ENCODE assay signal across 17 cellular contexts in genomic region chr9:98357921-98358535, GRCh38.
DNase-seq lines count a peak whose midpoint lies in the region; ATAC-seq and TF ChIP-seq lines count a peak whose summit lies in the region.
"Had no signal": no experiment of that assay in that cellular context is flagged by ENCODE, and none has a peak within 500 bp of the region (broad histone marks: within the 10 kb centered on the region; RNA-seq: fewer than 3 reads in every experiment).

No MANE protein-coding gene starts in this region.

- H3K27me3 Mint-ChIP-seq in neural progenitor cell (ENCODE audit: insufficient read depth, low read depth), result peaks cover 9% of the 10 kb centered on the region
- peaks cover 10% of the 10 kb centered on the region for H3K27me3 Mint-ChIP-seq in stimulated activated memory B cell treated with anti-CD40 and anti-IgM and Interleukin-4, amounts not matched to agents 10 μg/mL and 1 μg/mL and 100 μg/mL, for 72 hours

- TF ChIP-seq CTCF in AG10803 (conservative IDR thresholded peaks at IDR 0.05; ENCODE audit: low read length), result no peak
- no peak for TF ChIP-seq CTCF in LNCaP clone FGC (IDR thresholded peaks at IDR 0.05; ENCODE audit: control insufficient read depth, extremely low read depth, insufficient read depth)
- no peak for TF ChIP-seq CTCF in epithelial cell of proximal tubule (conservative IDR thresholded peaks at IDR 0.05; ENCODE audit: low read depth, low read length)
- no peak for TF ChIP-seq CTCF in neural progenitor cell (IDR thresholded peaks at IDR 0.05)

- H3K4me3 Mint-ChIP-seq in neural progenitor cell, result no peak overlapping the region
- H3K4me3 Mint-ChIP-seq in stimulated activated memory B cell treated with anti-CD40 and anti-IgM and Interleukin-4, amounts not matched to agents 10 μg/mL and 1 μg/mL and 100 μg/mL, for 72 hours, result no peak overlapping the region
- H3K4me3 Mint-ChIP-seq: activated naive CD4-positive, alpha-beta T cell treated with anti-CD3 and anti-CD28 coated beads, Interleukin-2, amount 10 ng/mL, durations not matched to agents 7 days and 5 days had no signal

- H3K36me3 Mint-ChIP-seq in neural progenitor cell, result no peaks in the 10 kb centered on the region
- no peaks in the 10 kb centered on the region for H3K36me3 Mint-ChIP-seq in stimulated activated memory B cell treated with anti-CD40 and anti-IgM and Interleukin-4, amounts not matched to agents 10 μg/mL and 1 μg/mL and 100 μg/mL, for 72 hours
- H3K36me3 Mint-ChIP-seq in activated naive CD4-positive, alpha-beta T cell treated with anti-CD3 and anti-CD28 coated beads, Interleukin-2, amount 50 U/mL, for 72 hours, result no peaks in the 10 kb centered on the region
- H3K36me3 Mint-ChIP-seq: activated naive CD4-positive, alpha-beta T cell treated with anti-CD3 and anti-CD28 coated beads, Interleukin-2, amount 10 ng/mL, durations not matched to agents 7 days and 5 days had no signal

- DNase-seq in AG10803 (ENCODE audit: low read depth) (peak; percentile 64), LNCaP clone FGC (ENCODE audit: low read depth) (peak; percentile 21), epithelial cell of proximal tubule (ENCODE audit: low read depth) (peak; percentile 80), neural progenitor cell (ENCODE audit: low spot score) (no peak), SIG-M5 treated with dmso at 0.1 percent for 504 hours (lab: John Stamatoyannopoulos, UW; ENCODE audit: unreplicated experiment) (no peak)
- DNase-seq in activated naive CD4-positive, alpha-beta T cell treated with anti-CD3 and anti-CD28 coated beads, Interleukin-2, amount 50 U/mL, for 72 hours (ENCODE audit: low spot score in 2 of 2), result no peak
- DNase-seq: activated naive CD4-positive, alpha-beta T cell treated with anti-CD3 and anti-CD28 coated beads, Interleukin-2, amount 10 ng/mL, durations not matched to agents 7 days and 5 days; central memory CD4-positive, alpha-beta T cell; DMS79 treated with DMSO at 0.1 percent for 48 hours; NCI-H2029; NCI-H526 treated with DMSO at 0.1 percent for 48 hours; occipital lobe; Peyer's patch had no signal

- no peak for ATAC-seq in HG03039 (IDR thresholded peaks at IDR 0.05; ENCODE audit: unreplicated experiment)
- no peak for ATAC-seq in stimulated activated memory B cell treated with anti-CD40 and anti-IgM and Interleukin-4, amounts not matched to agents 10 μg/mL and 1 μg/mL and 100 μg/mL, for 72 hours
- no peak for ATAC-seq in activated naive CD4-positive, alpha-beta T cell treated with anti-CD3 and anti-CD28 coated beads, Interleukin-2, amount 50 U/mL, for 72 hours
- ATAC-seq: GM12878 had no signal

- no peak overlapping the region for H3K4me2 ChIP-seq in neural progenitor cell
- H3K4me2 ChIP-seq: BLaER1 had no signal

- H4K20me1 ChIP-seq in neural progenitor cell (ENCODE audit: low read depth), result no peaks in the 10 kb centered on the region
- H4K20me1 ChIP-seq: BLaER1 had no signal

- H3F3A ChIP-seq in neural progenitor cell (ENCODE audit: low read depth), result no peaks in the 10 kb centered on the region

- no peaks in the 10 kb centered on the region for H3K36me3 ChIP-seq in neural progenitor cell
- H3K36me3 ChIP-seq: BLaER1, Peyer's patch had no signal

- peak overlapping the region; percentile 62 for H3K27ac Mint-ChIP-seq in neural progenitor cell
- no peak overlapping the region for H3K27ac Mint-ChIP-seq in stimulated activated memory B cell treated with anti-CD40 and anti-IgM and Interleukin-4, amounts not matched to agents 10 μg/mL and 1 μg/mL and 100 μg/mL, for 72 hours
- peak overlapping the region in 1 of 2 donors; percentile 30 for H3K27ac Mint-ChIP-seq in activated naive CD4-positive, alpha-beta T cell treated with anti-CD3 and anti-CD28 coated beads, Interleukin-2, amount 50 U/mL, for 72 hours
- H3K27ac Mint-ChIP-seq: activated naive CD4-positive, alpha-beta T cell treated with anti-CD3 and anti-CD28 coated beads, Interleukin-2, amount 10 ng/mL, durations not matched to agents 7 days and 5 days had no signal

- H3K27ac ChIP-seq in neural progenitor cell, result no peak overlapping the region
- H3K27ac ChIP-seq: BLaER1, Peyer's patch had no signal

- no peaks in the 10 kb centered on the region for H3K79me2 ChIP-seq in neural progenitor cell (ENCODE audit: low read depth)

- H3K9me3 ChIP-seq in neural progenitor cell (ENCODE audit: low read depth), result no peaks in the 10 kb centered on the region
- H3K9me3 ChIP-seq: Peyer's patch had no signal

- no peaks in the 10 kb centered on the region for H3K4me1 ChIP-seq in neural progenitor cell
- H3K4me1 ChIP-seq: Peyer's patch had no signal

- no peaks in the 10 kb centered on the region for H3K9me3 Mint-ChIP-seq in neural progenitor cell
- no peaks in the 10 kb centered on the region for H3K9me3 Mint-ChIP-seq in stimulated activated memory B cell treated with anti-CD40 and anti-IgM and Interleukin-4, amounts not matched to agents 10 μg/mL and 1 μg/mL and 100 μg/mL, for 72 hours
- no peaks in the 10 kb centered on the region for H3K9me3 Mint-ChIP-seq in activated naive CD4-positive, alpha-beta T cell treated with anti-CD3 and anti-CD28 coated beads, Interleukin-2, amount 50 U/mL, for 72 hours
- H3K9me3 Mint-ChIP-seq: activated naive CD4-positive, alpha-beta T cell treated with anti-CD3 and anti-CD28 coated beads, Interleukin-2, amount 10 ng/mL, durations not matched to agents 7 days and 5 days had no signal

- H3K9ac ChIP-seq in neural progenitor cell, result no peak overlapping the region
- H3K9ac ChIP-seq: BLaER1 had no signal

- no peak overlapping the region for H2AFZ ChIP-seq in neural progenitor cell (replicated peaks)

- H3K4me3 ChIP-seq in AG10803 (ENCODE audit: low read length), result no peak overlapping the region
- H3K4me3 ChIP-seq in LNCaP clone FGC (ENCODE audit: low read depth, low read length), result no peak overlapping the region
- no peak overlapping the region for H3K4me3 ChIP-seq in epithelial cell of proximal tubule (ENCODE audit: low read depth, low read length)
- no peak overlapping the region for H3K4me3 ChIP-seq in neural progenitor cell
- H3K4me3 ChIP-seq: BLaER1, GM12878, Peyer's patch had no signal

- H3K4me1 Mint-ChIP-seq in neural progenitor cell, result peaks cover 7% of the 10 kb centered on the region
- H3K4me1 Mint-ChIP-seq in stimulated activated memory B cell treated with anti-CD40 and anti-IgM and Interleukin-4, amounts not matched to agents 10 μg/mL and 1 μg/mL and 100 μg/mL, for 72 hours, result no peaks in the 10 kb centered on the region
- H3K4me1 Mint-ChIP-seq: activated naive CD4-positive, alpha-beta T cell treated with anti-CD3 and anti-CD28 coated beads, Interleukin-2, amount 10 ng/mL, durations not matched to agents 7 days and 5 days had no signal

- H3K27me3 ChIP-seq in neural progenitor cell, result no peaks in the 10 kb centered on the region
- H3K27me3 ChIP-seq: BLaER1, Peyer's patch had no signal

Comparison
In these comparisons a context has a peak if more than half of its experiments do, and no peak if none do; other contexts are left out.
1. DNase-seq: peak in AG10803 (single experiment), LNCaP clone FGC (single experiment) and epithelial cell of proximal tubule (single experiment); none in neural progenitor cell (single experiment), SIG-M5 treated with dmso at 0.1 percent for 504 hours (single experiment) and activated naive CD4-positive, alpha-beta T cell treated with anti-CD3 and anti-CD28 coated beads, Interleukin-2, amount 50 U/mL, for 72 hours (0 of 2).